12 cellular contexts compared by ENCODE assay signal in genomic region chr10:89633484-89633883, GRCh38. TPM values are rescaled to one million over a fixed set of nuclear protein-coding genes. Genes with fewer than 3 reads are reported as not detected.
A peak's percentile ranks its signal among the peaks of the same experiment; 100 is the strongest.
DNase-seq lines count a peak whose midpoint lies in the region; ATAC-seq and TF ChIP-seq lines count a peak whose summit lies in the region.
"Had no signal": no experiment of that assay in that cellular context is flagged by ENCODE, and none has a peak within 500 bp of the region (broad histone marks: within the 10 kb centered on the region; RNA-seq: fewer than 3 reads in every experiment).

No MANE protein-coding gene starts in this region.

- in situ Hi-C loops in gastrocnemius medialis (cut with MboI; ENCODE audit: low sequenced_read_pairs in 4 of 4), result no loop called here

- intact Hi-C loops in gastrocnemius medialis (cut with DNase I; ENCODE audit: low total_unique reads), result loop anchor here (5.0 kb wide), 1 partner anchor 41 kb away; no protein-coding TSS in a partner anchor

- H3K4me1 ChIP-seq in RWPE2 (ENCODE audit: insufficient read depth, poor library complexity, severe bottlenecking) (peaks cover 3% of the 10 kb centered on the region), gastrocnemius medialis (peaks cover 49% of the 10 kb centered on the region in 2 donors)

- peak; percentile 96 for ATAC-seq in RWPE2 (ENCODE audit: low read depth)
- peak; percentile 99 for ATAC-seq in gastrocnemius medialis
- no peak for ATAC-seq in GM18870 (IDR thresholded peaks at IDR 0.05; ENCODE audit: unreplicated experiment)

- H3K9me3 ChIP-seq in RWPE2 (ENCODE audit: severe bottlenecking) (no peaks in the 10 kb centered on the region), gastrocnemius medialis (no peaks in the 10 kb centered on the region)
- H3K9me3 ChIP-seq: heart right ventricle had no signal

- H3K36me3 ChIP-seq in RWPE2 (ENCODE audit: low read depth), result peaks cover 9% of the 10 kb centered on the region
- H3K36me3 ChIP-seq in gastrocnemius medialis, result no peaks in the 10 kb centered on the region

- H3K4me3 ChIP-seq in RWPE2 (ENCODE audit: severe bottlenecking), result no peak overlapping the region
- H3K4me3 ChIP-seq in fibroblast of the aortic adventitia (ENCODE audit: low read depth, low read length), result no peak overlapping the region
- peak overlapping the region in 1 of 4 donors; percentile 19 for H3K4me3 ChIP-seq in gastrocnemius medialis
- H3K4me3 ChIP-seq: heart right ventricle had no signal

- H3K27ac ChIP-seq in RWPE2 (ENCODE audit: poor library complexity, severe bottlenecking) (no peak overlapping the region), gastrocnemius medialis (peak overlapping the region; percentile 84 to 92 (median 89))
- H3K27ac ChIP-seq: 22Rv1, heart right ventricle had no signal

- DNase-seq in DMS 273 (lab: John Stamatoyannopoulos, UW; ENCODE audit: unreplicated experiment) (peak; percentile 3), DMS 273 treated with DMSO at 0.1 percent for 48 hours (lab: John Stamatoyannopoulos, UW) (no peak), RWPE2 (ENCODE audit: low spot score) (no peak), fibroblast of the aortic adventitia (ENCODE audit: low read depth) (peak; percentile 81), gastrocnemius medialis (peak; percentile 59 to 71), NCI-H524 (lab: John Stamatoyannopoulos, UW) (no peak)
- no peak for DNase-seq in activated naive CD4-positive, alpha-beta T cell treated with Interleukin-2 at 50 U/mL for 16 hours
- DNase-seq: activated T-cell treated with anti-CD3 and anti-CD28 coated beads, Interleukin-2, amount 50 U/mL, for 24 hours; heart right ventricle; stimulated activated CD8-positive, alpha-beta memory T cell treated with anti-CD3 and anti-CD28 coated beads, Interleukin-4, amount 100 ng/mL, for 48 hours had no signal

- H3K27me3 ChIP-seq in RWPE2 (ENCODE audit: insufficient read depth, poor library complexity, severe bottlenecking), result no peaks in the 10 kb centered on the region
- H3K27me3 ChIP-seq in gastrocnemius medialis, result no peaks in the 10 kb centered on the region
- H3K27me3 ChIP-seq: heart right ventricle had no signal

- TF ChIP-seq CTCF in RWPE2 (IDR thresholded peaks at IDR 0.05; ENCODE audit: poor library complexity, severe bottlenecking), result no peak
- TF ChIP-seq CTCF in fibroblast of the aortic adventitia (IDR thresholded peaks at IDR 0.05; ENCODE audit: insufficient read depth, low read length), result no peak
- TF ChIP-seq CTCF in gastrocnemius medialis (IDR thresholded peaks at IDR 0.05 in 4 of 5, conservative IDR thresholded peaks at IDR 0.05 in 1 of 5), result no peak

- peak in 1 of 2 donors; percentile 29 for TF ChIP-seq POLR2A in gastrocnemius medialis (IDR thresholded peaks at IDR 0.05)

RNA-seq across cellular contexts. Expression of gene PANK1, which starts 11.6 kb away (rescaled TPM):
- total RNA-seq in fibroblast of the aortic adventitia (ENCODE audit: low replicate concordance), result 5.2 and 7.2 TPM in 2 replicates
- 10 to 100 TPM in 1 of 4 donors, 1 to 10 TPM in 3; 7.3 to 16.3 (median 9.0) TPM for total RNA-seq in gastrocnemius medialis

Comparison
In these comparisons a context has a peak if more than half of its experiments do, and no peak if none do; other contexts are left out.
1. DNase-seq: peak in DMS 273 (single experiment), fibroblast of the aortic adventitia (single experiment) and gastrocnemius medialis (2 of 2); none in DMS 273 treated with DMSO at 0.1 percent for 48 hours (single experiment), RWPE2 (single experiment), NCI-H524 (0 of 2) and activated naive CD4-positive, alpha-beta T cell treated with Interleukin-2 at 50 U/mL for 16 hours (single experiment).